12 cellular contexts compared by ENCODE assay signal in the genomic region with DNA sequence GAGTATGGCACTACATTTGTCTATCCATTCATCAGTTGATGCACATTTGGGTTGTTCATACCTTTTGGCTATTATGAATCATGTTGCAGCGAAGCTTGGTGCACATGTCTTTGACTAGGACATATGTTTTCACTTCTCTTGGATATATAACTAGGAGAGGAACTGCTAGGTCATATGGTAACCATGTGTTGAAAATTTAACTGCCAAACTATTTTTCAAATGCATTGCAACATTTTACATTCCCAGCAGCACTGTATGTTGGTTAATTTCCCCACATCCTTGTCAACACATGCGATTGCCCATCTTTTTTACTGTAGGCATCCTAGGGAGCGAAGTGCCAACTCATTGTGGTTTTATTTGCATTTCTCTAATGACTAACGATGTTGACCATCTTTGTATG.
DNase-seq lines count a peak whose midpoint lies in the region; ATAC-seq and TF ChIP-seq lines count a peak whose summit lies in the region.
"Had no signal": no experiment of that assay in that cellular context is flagged by ENCODE, and none has a peak within 500 bp of the region (broad histone marks: within the 10 kb centered on the region; RNA-seq: fewer than 3 reads in every experiment).

No MANE protein-coding gene starts in this region.

- 93% methylated on average over 3 of the region's 4 CpGs for WGBS in mesenchymal stem cell

- no peak overlapping the region for H3K4me2 ChIP-seq in mesenchymal stem cell (ENCODE audit: low read length, poor library complexity, severe bottlenecking)

- no peak overlapping the region for H2AFZ ChIP-seq in mesenchymal stem cell (ENCODE audit: low read depth, low read length)

- H2BK5ac ChIP-seq in mesenchymal stem cell (ENCODE audit: low read depth, low read length, poor library complexity, severe bottlenecking), result no peak overlapping the region

- H3K9me3 Mint-ChIP-seq in type B pancreatic cell, result peaks cover 3% of the 10 kb centered on the region

- no peak overlapping the region for H3K27ac Mint-ChIP-seq in type B pancreatic cell

- peaks cover 7% of the 10 kb centered on the region for H3K27me3 Mint-ChIP-seq in type B pancreatic cell

- H3K27ac ChIP-seq in mesenchymal stem cell (ENCODE audit: low read length, poor library complexity, severe bottlenecking), result no peak overlapping the region
- H3K27ac ChIP-seq: body of pancreas had no signal

- no peak overlapping the region for H2BK12ac ChIP-seq in mesenchymal stem cell (ENCODE audit: low read length in 2 of 2)

- H3K18ac ChIP-seq in mesenchymal stem cell (ENCODE audit: low read depth in 1 of 2, low read length in 2 of 2), result no peak overlapping the region

- H3K23ac ChIP-seq in mesenchymal stem cell (ENCODE audit: low read length in 2 of 2), result no peak overlapping the region

- TF ChIP-seq CTCF in astrocyte of the cerebellum (IDR thresholded peaks at IDR 0.05; ENCODE audit: low read depth, low read length, missing control alignments), result no peak
- no peak for TF ChIP-seq CTCF in type B pancreatic cell (conservative IDR thresholded peaks at IDR 0.05)

- H3K4me1 ChIP-seq in mesenchymal stem cell (ENCODE audit: control insufficient read depth, insufficient read depth, low read depth, low read length), result peaks cover 13% of the 10 kb centered on the region

- H3K9me3 ChIP-seq in mesenchymal stem cell (ENCODE audit: control insufficient read depth, low read length), result peaks cover 2% of the 10 kb centered on the region
- H3K9me3 ChIP-seq: body of pancreas had no signal

- H3K4me1 Mint-ChIP-seq in type B pancreatic cell (ENCODE audit: unreplicated experiment), result peaks cover 16% of the 10 kb centered on the region

- H4K91ac ChIP-seq in mesenchymal stem cell (ENCODE audit: low read length), result no peak overlapping the region

- H3K27me3 ChIP-seq in mesenchymal stem cell (ENCODE audit: control insufficient read depth in 1 of 2, insufficient read depth in 1 of 2, low read length in 2 of 2), result peaks cover 0 to 7% of the 10 kb centered on the region in 2 experiments
- H3K27me3 ChIP-seq: body of pancreas had no signal

- H3K79me1 ChIP-seq in mesenchymal stem cell (replicated peaks; ENCODE audit: low read length, poor library complexity, severe bottlenecking), result no peaks in the 10 kb centered on the region

- H2AK5ac ChIP-seq in mesenchymal stem cell (ENCODE audit: low read length, severe bottlenecking), result no peak overlapping the region

- ATAC-seq in HG02763 (IDR thresholded peaks at IDR 0.05; ENCODE audit: unreplicated experiment), result no peak
- ATAC-seq: body of pancreas had no signal

- H3K4me3 ChIP-seq in astrocyte of the cerebellum (ENCODE audit: low read depth, low read length) (no peak overlapping the region), mesenchymal stem cell (ENCODE audit: insufficient read depth in 1 of 2, low read depth in 1 of 2, low read length in 2 of 2) (no peak overlapping the region)
- H3K4me3 ChIP-seq: body of pancreas had no signal

- H4K8ac ChIP-seq in mesenchymal stem cell (ENCODE audit: low read length), result no peak overlapping the region

- H3K36me3 ChIP-seq in mesenchymal stem cell (ENCODE audit: control insufficient read depth in 1 of 2, insufficient read depth in 2 of 2, low read depth in 1 of 2, low read length in 2 of 2), result no peaks in the 10 kb centered on the region

- H3K14ac ChIP-seq in mesenchymal stem cell (ENCODE audit: low read length in 2 of 2), result no peak overlapping the region

- DNase-seq in GF-D8 (lab: John Stamatoyannopoulos, UW) (peak; percentile 85), NCI-H526 (lab: John Stamatoyannopoulos, UW) (peak; percentile 51 to 61), astrocyte of the cerebellum (ENCODE audit: low read depth) (peak; percentile 61), mesenchymal stem cell (peak; percentile 12), type B pancreatic cell (ENCODE audit: extremely low spot score, unreplicated experiment) (no peak), NCI-H446 treated with DMSO at 0.1 percent for 48 hours (lab: John Stamatoyannopoulos, UW) (no peak)
- no peak for DNase-seq in stimulated activated CD4-positive, alpha-beta T cell treated with anti-CD3 and anti-CD28 coated beads, Interleukin-15, amount 100 ng/mL, for 24 hours
- DNase-seq: body of pancreas, Calu3, NCI-H69, SW 1271 had no signal

- in situ Hi-C loops in astrocyte of the cerebellum (cut with HindIII; ENCODE audit: low sequenced_read_pairs), result loop anchor here (25.0 kb wide), 1 partner anchor 309 kb away; a partner anchor contains a TSS

- no peak overlapping the region for H3K4me3 Mint-ChIP-seq in type B pancreatic cell

- H3K36me3 Mint-ChIP-seq in type B pancreatic cell, result no peaks in the 10 kb centered on the region

- no peak overlapping the region for H2BK120ac ChIP-seq in mesenchymal stem cell (ENCODE audit: low read depth, low read length)

- no peak overlapping the region for H3K4ac ChIP-seq in mesenchymal stem cell (ENCODE audit: low read depth in 1 of 2, low read length in 2 of 2)

- H2BK15ac ChIP-seq in mesenchymal stem cell (ENCODE audit: low read depth, poor library complexity, severe bottlenecking), result no peak overlapping the region

- no peak overlapping the region for H3K9ac ChIP-seq in mesenchymal stem cell (ENCODE audit: low read length)

Comparison
In these comparisons a context has a peak if more than half of its experiments do, and no peak if none do; other contexts are left out.
1. DNase-seq: peak in GF-D8 (single experiment), NCI-H526 (2 of 2), astrocyte of the cerebellum (single experiment) and mesenchymal stem cell (single experiment); none in type B pancreatic cell (single experiment), stimulated activated CD4-positive, alpha-beta T cell treated with anti-CD3 and anti-CD28 coated beads, Interleukin-15, amount 100 ng/mL, for 24 hours (single experiment) and NCI-H446 treated with DMSO at 0.1 percent for 48 hours (single experiment).